In the genomic region with DNA sequence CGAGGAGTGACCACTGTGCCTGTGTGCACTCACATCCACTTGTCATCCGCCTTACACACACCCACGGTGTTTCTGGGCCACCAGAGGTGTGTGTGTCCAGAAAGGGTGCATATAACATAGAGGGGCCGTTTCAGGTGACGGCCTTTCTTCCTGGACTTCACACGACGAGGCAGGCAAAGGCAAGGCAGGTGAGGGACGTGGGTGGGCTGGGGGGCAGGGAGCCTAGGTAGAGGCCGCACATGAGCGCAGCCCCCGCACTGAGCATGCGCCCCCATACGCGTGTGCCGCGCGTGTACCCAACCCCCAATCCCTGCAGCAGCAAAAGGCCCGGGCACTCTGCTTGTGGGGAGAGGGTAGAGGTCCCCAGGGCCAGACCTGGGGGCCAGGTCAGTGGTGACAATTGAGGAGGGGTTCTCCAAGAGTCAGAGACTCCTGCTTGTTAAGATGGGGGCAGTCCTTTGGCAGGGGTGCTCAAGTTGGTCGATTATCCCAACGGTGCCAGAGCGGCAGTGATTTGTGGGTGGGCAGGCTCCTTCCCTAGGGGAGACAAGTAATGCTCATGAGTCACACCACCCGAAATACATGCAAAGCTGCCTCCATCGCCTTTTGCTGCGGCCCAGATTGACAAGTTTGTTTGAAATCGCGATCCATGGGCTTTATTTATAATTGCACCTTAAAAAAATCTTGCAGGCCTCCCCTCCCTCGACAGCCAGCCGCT, we compare ENCODE assay signal across 8 cellular contexts. TPM values are rescaled to one million over a fixed set of nuclear protein-coding genes. Genes with fewer than 3 reads are reported as not detected.
A peak's percentile ranks its signal among the peaks of the same experiment; 100 is the strongest.
DNase-seq lines count a peak whose midpoint lies in the region; ATAC-seq and TF ChIP-seq lines count a peak whose summit lies in the region.

No MANE protein-coding gene starts in this region.

- peaks cover 75% of the 10 kb centered on the region for H3K4me1 ChIP-seq in CD4-positive, CD25-positive, alpha-beta regulatory T cell (ENCODE audit: control insufficient read depth, insufficient read depth, low read length, poor library complexity, severe bottlenecking)
- H3K4me1 ChIP-seq in gastroesophageal sphincter = peaks cover 0 to 86% (median 65%) of the 10 kb centered on the region in 3 donors

- no peaks in the 10 kb centered on the region for H3K36me3 Mint-ChIP-seq in CD4-positive, CD25-positive, alpha-beta regulatory T cell

- peak overlapping the region; percentile 91 to 94 (median 92) for H3K4me3 Mint-ChIP-seq in CD4-positive, CD25-positive, alpha-beta regulatory T cell

- H3K9me3 ChIP-seq in CD4-positive, CD25-positive, alpha-beta regulatory T cell (ENCODE audit: control insufficient read depth in 2 of 2, low read length in 2 of 2) = no peaks in the 10 kb centered on the region
- H3K9me3 ChIP-seq in gastroesophageal sphincter = no peaks in the 10 kb centered on the region

- peak overlapping the region; percentile 26 to 88 (median 83) for H3K27ac Mint-ChIP-seq in CD4-positive, CD25-positive, alpha-beta regulatory T cell

- DNase-seq in CD4-positive, CD25-positive, alpha-beta regulatory T cell = no peak
- peak; percentile 39 for DNase-seq in activated CD8-positive, alpha-beta memory T cell treated with anti-CD3 and anti-CD28 coated beads, Interleukin-2, amount 50 U/mL, for 4 hours
- DNase-seq in retina = peak; percentile 56
- DNase-seq in amniotic stem cell (lab: John Stamatoyannopoulos, UW) = no peak
- no peak for DNase-seq in HEK293T (ENCODE audit: extremely low spot score)
- DNase-seq in germinal center (ENCODE audit: low spot score) = no peak

- no peak for TF ChIP-seq RAD21 in Ishikawa (IDR thresholded peaks at IDR 0.05; ENCODE audit: low read depth)

- POLR2A ChIA-PET in HEK293T (lab: Yijun Ruan, JAX) = interaction anchor here (0.7 to 3.0 kb wide), 9 partner anchors 9 to 641 kb away, joined by 3 to 32 read pairs (median 6); partner anchors contain the start of genes ABHD15, CORO6, SSH2 and TP53I13

- H3K27ac ChIP-seq in CD4-positive, CD25-positive, alpha-beta regulatory T cell (ENCODE audit: insufficient read depth, low read length, poor library complexity, severe bottlenecking) = peak overlapping the region; percentile 65
- H3K27ac ChIP-seq in gastroesophageal sphincter = peak overlapping the region; percentile 64 to 98 (median 90)

- WGBS in gastroesophageal sphincter (ENCODE audit: low coverage in 1 of 2), 2 donors = 12% methylated on average over 5 of the region's 28 CpGs; no CpG with 5 or more reads in 1 of the 2 donors

- H3K27me3 ChIP-seq in CD4-positive, CD25-positive, alpha-beta regulatory T cell (ENCODE audit: control insufficient read depth, insufficient read depth, low read length) = no peaks in the 10 kb centered on the region
- H3K27me3 ChIP-seq in gastroesophageal sphincter = no peaks in the 10 kb centered on the region

- TF ChIP-seq POLR2A in gastroesophageal sphincter (IDR thresholded peaks at IDR 0.05) = no peak

- H3K9me3 Mint-ChIP-seq in CD4-positive, CD25-positive, alpha-beta regulatory T cell = no peaks in the 10 kb centered on the region

- H3K36me3 ChIP-seq in CD4-positive, CD25-positive, alpha-beta regulatory T cell (ENCODE audit: control insufficient read depth, insufficient read depth, low read length) = no peaks in the 10 kb centered on the region
- no peaks in the 10 kb centered on the region for H3K36me3 ChIP-seq in gastroesophageal sphincter

- ATAC-seq in CD4-positive, CD25-positive, alpha-beta regulatory T cell (ENCODE audit: low read depth in 2 of 2) = no peak
- ATAC-seq in gastroesophageal sphincter = no peak

- peaks cover 6 to 68% (median 39%) of the 10 kb centered on the region in 4 donors for H3K4me1 Mint-ChIP-seq in CD4-positive, CD25-positive, alpha-beta regulatory T cell

- peak overlapping the region; percentile 77 for H3K4me3 ChIP-seq in CD4-positive, CD25-positive, alpha-beta regulatory T cell (ENCODE audit: low read depth, low read length)
- H3K4me3 ChIP-seq in gastroesophageal sphincter = peak overlapping the region in 1 of 2 donors; percentile 89

- CTCF ChIA-PET in HEK293T (lab: Yijun Ruan, JAX) = interaction anchor here (0.6 to 3.0 kb wide), 7 partner anchors 9 to 341 kb away, joined by 3 to 26 read pairs (median 5); no protein-coding TSS in a partner anchor

- TF ChIP-seq CTCF in gastroesophageal sphincter (IDR thresholded peaks at IDR 0.05) = no peak

- TF ChIP-seq EP300 in Ishikawa (IDR thresholded peaks at IDR 0.05; ENCODE audit: borderline replicate concordance) = no peak
- TF ChIP-seq EP300 in gastroesophageal sphincter (IDR thresholded peaks at IDR 0.05) = no peak

- H3K27me3 Mint-ChIP-seq in CD4-positive, CD25-positive, alpha-beta regulatory T cell = no peaks in the 10 kb centered on the region

TF ChIP-seq in Ishikawa, 13 proteins besides CTCF, POLR2A, EP300 and RAD21:
- no peak for TF ChIP-seq YY1 (IDR thresholded peaks at IDR 0.05; ENCODE audit: low read depth)
- no peak for TF ChIP-seq FOXM1 (IDR thresholded peaks at IDR 0.05; ENCODE audit: borderline replicate concordance, low read depth)
- peak; percentile 2; the same call in 1 of the 2 replicates for TF ChIP-seq ZBTB7A (IDR thresholded peaks at IDR 0.05; ENCODE audit: low read depth)

TF ChIP-seq in HEK293T, 16 proteins besides CTCF, POLR2A, EP300 and RAD21:
- TF ChIP-seq HDGF (IDR thresholded peaks at IDR 0.05; ENCODE audit: borderline replicate concordance) (no peak), NFRKB (IDR thresholded peaks at IDR 0.05) (no peak), ZNF384 (IDR thresholded peaks at IDR 0.05) (no peak), FOXM1 (IDR thresholded peaks at IDR 0.05; ENCODE audit: borderline replicate concordance) (no peak), FOXA1 (IDR thresholded peaks at IDR 0.05) (no peak), BHLHE40 (IDR thresholded peaks at IDR 0.05; ENCODE audit: borderline replicate concordance) (no peak), LEF1 (IDR thresholded peaks at IDR 0.05; ENCODE audit: borderline replicate concordance) (no peak), FOXK2 (IDR thresholded peaks at IDR 0.05) (no peak), PKNOX1 (IDR thresholded peaks at IDR 0.05) (no peak), CTBP1 (IDR thresholded peaks at IDR 0.05; ENCODE audit: borderline replicate concordance) (no peak), SUZ12 (IDR thresholded peaks at IDR 0.05) (no peak)
TF ChIP-seq in HEK293T: peak in this region for 0.

RNA-seq across cellular contexts. Expression of gene GIT1, which starts 1.0 kb away (rescaled TPM):
- total RNA-seq in CD4-positive, CD25-positive, alpha-beta regulatory T cell = 41.5 TPM
- polyA plus RNA-seq in CD4-positive, CD25-positive, alpha-beta regulatory T cell = 1 to 10 TPM; 5.5 to 9.2 (median 6.4) TPM
- 10 to 100 TPM; 30.4 to 47.8 (median 35.8) TPM for total RNA-seq in gastroesophageal sphincter

RNA-seq across cellular contexts. Expression of gene ANKRD13B, which starts 2.5 kb away (rescaled TPM):
- total RNA-seq in CD4-positive, CD25-positive, alpha-beta regulatory T cell = 5.9 TPM
- under 1 TPM in 2 of 4 donors, not detected in 2; 0.05 to 0.18 TPM for polyA plus RNA-seq in CD4-positive, CD25-positive, alpha-beta regulatory T cell
- total RNA-seq in gastroesophageal sphincter = 10 to 100 TPM in 2 of 4 donors, 1 to 10 TPM in 2; 4.4 to 22.8 (median 10.0) TPM

RNA-seq across cellular contexts. Expression of gene TP53I13, which starts 21.9 kb away (rescaled TPM):
- 87.4 TPM for total RNA-seq in CD4-positive, CD25-positive, alpha-beta regulatory T cell
- 10 to 100 TPM; 22.2 to 36.4 (median 26.2) TPM for polyA plus RNA-seq in CD4-positive, CD25-positive, alpha-beta regulatory T cell
- 10 to 100 TPM; 41.5 to 57.3 (median 52.1) TPM for total RNA-seq in gastroesophageal sphincter

RNA-seq across cellular contexts. Expression of gene ABHD15, which starts 23.6 kb away (rescaled TPM):
- total RNA-seq in CD4-positive, CD25-positive, alpha-beta regulatory T cell = 9.9 TPM
- polyA plus RNA-seq in CD4-positive, CD25-positive, alpha-beta regulatory T cell = 1 to 10 TPM; 6.2 to 9.2 (median 7.4) TPM
- total RNA-seq in gastroesophageal sphincter = 10 to 100 TPM in 3 of 4 donors, 1 to 10 TPM in 1; 5.4 to 12.6 (median 11.1) TPM

RNA-seq across cellular contexts. Expression of gene CORO6, which starts 32.3 kb away (rescaled TPM):
- total RNA-seq in CD4-positive, CD25-positive, alpha-beta regulatory T cell = 4.3 TPM
- polyA plus RNA-seq in CD4-positive, CD25-positive, alpha-beta regulatory T cell = under 1 TPM in 3 of 4 donors, not detected in 1; 0.15 to 0.52 (median 0.38) TPM
- 100 to 1,000 TPM in 1 of 4 donors, 10 to 100 TPM in 3; 18.1 to 138 (median 39.4) TPM for total RNA-seq in gastroesophageal sphincter

Comparison
In these comparisons a context has a peak if more than half of its experiments do, and no peak if none do; other contexts are left out.
1. DNase-seq: peak in activated CD8-positive, alpha-beta memory T cell treated with anti-CD3 and anti-CD28 coated beads, Interleukin-2, amount 50 U/mL, for 4 hours (single experiment) and retina (single experiment); none in CD4-positive, CD25-positive, alpha-beta regulatory T cell (0 of 3), amniotic stem cell (single experiment), HEK293T (single experiment) and germinal center (single experiment).